In the genomic region with DNA sequence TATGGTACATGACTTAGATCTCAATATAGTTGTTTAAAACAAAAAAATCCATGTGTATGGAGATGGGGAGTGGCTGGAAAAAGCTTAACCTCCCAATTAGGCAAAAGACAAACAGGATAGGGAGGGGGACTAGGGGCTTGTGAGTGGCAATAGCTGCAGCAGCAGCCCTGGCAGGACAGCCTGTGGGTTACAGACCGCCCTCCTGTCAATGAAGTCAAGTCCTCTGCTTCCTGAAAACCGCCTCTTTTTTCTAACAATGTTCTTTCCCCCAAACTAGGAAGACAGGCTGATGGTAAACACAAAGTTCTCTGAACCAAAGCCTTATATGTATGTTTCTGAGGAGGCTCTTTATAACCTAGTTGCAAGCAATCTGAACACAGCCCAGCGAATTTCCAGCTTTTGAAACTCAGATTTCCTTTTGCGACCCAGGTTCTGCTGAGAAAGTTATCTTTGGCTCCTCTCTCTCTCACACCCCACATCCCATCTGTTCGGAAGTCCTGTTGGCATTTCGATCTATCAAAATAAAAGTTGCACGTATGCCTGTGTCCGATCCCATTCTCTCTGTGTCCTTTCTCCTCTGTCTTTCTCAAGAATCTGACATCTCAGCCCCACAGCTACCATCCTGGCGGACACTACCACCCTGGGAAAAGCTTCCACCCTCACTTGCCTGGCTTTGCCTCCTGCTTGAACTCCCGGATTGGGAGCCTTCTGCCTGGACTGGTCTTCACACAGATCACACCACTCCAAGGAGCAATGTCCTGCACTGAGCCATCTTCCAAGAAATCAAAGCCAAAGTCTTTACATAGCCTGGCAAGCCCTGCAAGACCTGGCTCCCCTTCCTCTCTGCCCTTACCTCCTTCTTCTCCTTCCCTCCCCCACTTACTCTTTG, we compare ENCODE assay signal across 13 cellular contexts. TPM values are rescaled to one million over a fixed set of nuclear protein-coding genes. Genes with fewer than 3 reads are reported as not detected.
DNase-seq lines count a peak whose midpoint lies in the region; ATAC-seq and TF ChIP-seq lines count a peak whose summit lies in the region.
"Had no signal": no experiment of that assay in that cellular context is flagged by ENCODE, and none has a peak within 500 bp of the region (broad histone marks: within the 10 kb centered on the region; RNA-seq: fewer than 3 reads in every experiment).

No MANE protein-coding gene starts in this region.

- no peak overlapping the region for H3K9ac ChIP-seq in endodermal cell (ENCODE audit: extremely low read depth, low read length, poor library complexity, severe bottlenecking)

- H3K4me1 ChIP-seq in endodermal cell (ENCODE audit: control insufficient read depth, insufficient read depth, low read length) (peaks cover 3% of the 10 kb centered on the region), tibial artery (peaks cover 0 to 88% (median 60%) of the 10 kb centered on the region in 4 donors)

- 86 to 89% methylated on average over 7 to 10 of the region's 10 CpGs for WGBS in endodermal cell (ENCODE audit: insufficient coverage in 1 of 2, insufficient read length in 1 of 2), 2 experiments

- H3K36me3 Mint-ChIP-seq in endodermal cell (ENCODE audit: low read depth) (peaks cover 14% of the 10 kb centered on the region), memory B cell (peaks cover 35% of the 10 kb centered on the region)

- H3K4me1 Mint-ChIP-seq in endodermal cell = peaks cover 31% of the 10 kb centered on the region
- H3K4me1 Mint-ChIP-seq in memory B cell = no peaks in the 10 kb centered on the region

- ATAC-seq in memory B cell (ENCODE audit: low read depth) = no peak
- no peak for ATAC-seq in HG02840 (IDR thresholded peaks at IDR 0.05; ENCODE audit: low FRiP score, unreplicated experiment)
- no peak for ATAC-seq in HG02938 (IDR thresholded peaks at IDR 0.05; ENCODE audit: unreplicated experiment)
- ATAC-seq: activated CD4-positive, alpha-beta T cell treated with anti-CD3 and anti-CD28 coated beads for 36 hours had no signal

- H3K36me3 ChIP-seq in endodermal cell (ENCODE audit: control insufficient read depth, insufficient read depth, low read length) (no peaks in the 10 kb centered on the region), tibial artery (no peaks in the 10 kb centered on the region)

- no peak overlapping the region for H3K27ac Mint-ChIP-seq in endodermal cell
- peak overlapping the region; percentile 24 for H3K27ac Mint-ChIP-seq in memory B cell
- H3K27ac Mint-ChIP-seq: activated CD4-positive, alpha-beta T cell treated with anti-CD3 and anti-CD28 coated beads for 36 hours had no signal

- H3K4me3 ChIP-seq in endodermal cell (ENCODE audit: low read length) (no peak overlapping the region), tibial artery (peak overlapping the region; percentile 32 to 44)

- H3K4me3 Mint-ChIP-seq in endodermal cell (no peak overlapping the region), memory B cell (no peak overlapping the region)
- H3K4me3 Mint-ChIP-seq: activated CD4-positive, alpha-beta T cell treated with anti-CD3 and anti-CD28 coated beads for 36 hours had no signal

- H3K27ac ChIP-seq in endodermal cell (ENCODE audit: low read depth, low read length) (no peak overlapping the region), tibial artery (peak overlapping the region; percentile 86 to 89)
- H3K27ac ChIP-seq: RWPE1 had no signal

- no peaks in the 10 kb centered on the region for H3K27me3 Mint-ChIP-seq in endodermal cell (ENCODE audit: insufficient read depth)
- H3K27me3 Mint-ChIP-seq in memory B cell = no peaks in the 10 kb centered on the region

- H3K9me3 ChIP-seq in endodermal cell (ENCODE audit: control insufficient read depth, low read length) (peaks cover 4% of the 10 kb centered on the region), tibial artery (no peaks in the 10 kb centered on the region)

- intact Hi-C loops in tibial artery (cut with DNase I; ENCODE audit: low total_unique reads) = no loop called here

- H3K9me3 Mint-ChIP-seq in endodermal cell = peaks cover 3% of the 10 kb centered on the region
- no peaks in the 10 kb centered on the region for H3K9me3 Mint-ChIP-seq in memory B cell

- DNase-seq in NCI-H69 (lab: John Stamatoyannopoulos, UW) (peak; percentile 51), endodermal cell (peak; percentile 43), memory B cell (ENCODE audit: low spot score in 2 of 2) (no peak), tibial artery (peak in 1 of 2 donors; percentile 82), DMS79 treated with DMSO at 0.1 percent for 48 hours (lab: John Stamatoyannopoulos, UW) (no peak), NCI-H1105 treated with DMSO at 0.1 percent for 48 hours (lab: John Stamatoyannopoulos, UW) (no peak)
- DNase-seq: activated CD4-positive, alpha-beta T cell treated with anti-CD3 and anti-CD28 coated beads for 36 hours; activated naive CD4-positive, alpha-beta T cell treated with Interleukin-2 at 50 U/mL for 16 hours; NCI-H187 treated with DMSO at 0.1 percent for 48 hours; posterior cingulate gyrus had no signal

- no peaks in the 10 kb centered on the region for H3K27me3 ChIP-seq in endodermal cell (ENCODE audit: control insufficient read depth, insufficient read depth, low read length, poor library complexity, severe bottlenecking)
- no peaks in the 10 kb centered on the region for H3K27me3 ChIP-seq in tibial artery

- TF ChIP-seq CTCF in endodermal cell (conservative IDR thresholded peaks at IDR 0.05) (no peak), tibial artery (IDR thresholded peaks at IDR 0.05) (no peak)

RNA-seq across cellular contexts. Expression of a gene that starts 10.1 kb away (rescaled TPM):
- 10 to 100 TPM in 1 of 2 donors, 1 to 10 TPM in 1; 1.7 to 13.5 TPM for total RNA-seq in endodermal cell
- polyA plus RNA-seq in endodermal cell (2013, experiment 1 of 2) = 0.32 TPM
- polyA plus RNA-seq in endodermal cell (2013, experiment 2 of 2) = 0.37 TPM
- total RNA-seq: activated CD4-positive, alpha-beta T cell treated with anti-CD3 and anti-CD28 coated beads for 36 hours had no signal

Comparison
In these comparisons a context has a peak if more than half of its experiments do, and no peak if none do; other contexts are left out.
1. DNase-seq: peak in NCI-H69 (single experiment) and endodermal cell (single experiment); none in memory B cell (0 of 2), DMS79 treated with DMSO at 0.1 percent for 48 hours (single experiment) and NCI-H1105 treated with DMSO at 0.1 percent for 48 hours (single experiment).